In the genomic region with DNA sequence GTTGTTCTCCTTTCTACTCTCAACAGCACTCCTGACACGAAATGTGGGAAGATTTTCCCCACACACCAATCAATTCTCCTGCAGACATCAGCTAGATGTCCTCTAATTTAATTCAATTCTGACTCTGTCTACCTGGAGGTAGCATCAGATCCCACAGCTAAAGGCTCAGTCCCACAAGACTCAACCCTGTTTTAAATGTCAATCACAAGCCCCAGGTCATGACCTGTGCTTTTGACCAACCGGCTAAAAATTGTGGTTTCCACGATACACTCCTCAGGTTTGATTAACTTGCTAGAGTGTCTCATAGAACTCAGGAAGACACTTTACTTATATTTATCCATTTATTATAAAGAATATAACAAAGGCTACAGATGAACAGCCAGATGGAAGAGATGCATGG, we compare ENCODE assay signal across 36 cellular contexts. TPM values are rescaled to one million over a fixed set of nuclear protein-coding genes. Genes with fewer than 3 reads are reported as not detected.
A peak's percentile ranks its signal among the peaks of the same experiment; 100 is the strongest.
DNase-seq lines count a peak whose midpoint lies in the region; ATAC-seq lines count a peak whose summit lies in the region.
"Had no signal": no experiment of that assay in that cellular context is flagged by ENCODE, and none has a peak within 500 bp of the region (broad histone marks: within the 10 kb centered on the region; RNA-seq: fewer than 3 reads in every experiment).

No MANE protein-coding gene starts in this region.

- H3K36me3 Mint-ChIP-seq in activated CD4-positive, alpha-beta T cell treated with anti-CD3 and anti-CD28 coated beads for 36 hours (ENCODE audit: low read depth), result peaks cover 1% of the 10 kb centered on the region
- H3K36me3 Mint-ChIP-seq in activated CD8-positive, alpha-beta T cell treated with anti-CD3 and anti-CD28 coated beads, Interleukin-2, amount 10 ng/mL, durations not matched to agents 7 days and 5 days (ENCODE audit: low read depth), result peaks cover 5% of the 10 kb centered on the region
- peaks cover 10% of the 10 kb centered on the region for H3K36me3 Mint-ChIP-seq in natural killer cell treated with Interleukin-12 subunit alpha and Interleukin-12 subunit beta and Interleukin-15 and Interleukin-18, amount 100 ng/mL, for 72 hours
- H3K36me3 Mint-ChIP-seq: naive thymus-derived CD8-positive, alpha-beta T cell; stimulated activated naive B cell treated with anti-CD40 and anti-IgM and Interleukin-4, amounts not matched to agents 10 μg/mL and 1 μg/mL and 100 μg/mL, for 72 hours had no signal

- H3K36me3 ChIP-seq in GM23248 (ENCODE audit: low read depth), result no peaks in the 10 kb centered on the region
- H3K36me3 ChIP-seq: gastroesophageal sphincter, Peyer's patch had no signal

- POLR2A ChIA-PET in activated CD4-positive, alpha-beta T cell treated with anti-CD3 and anti-CD28 coated beads for 36 hours (lab: Charles Lee), result no interaction called here
- POLR2A ChIA-PET in activated CD8-positive, alpha-beta T cell treated with anti-CD3 and anti-CD28 coated beads, Interleukin-2, amount 10 ng/mL, durations not matched to agents 7 days and 5 days (lab: Charles Lee), result no interaction called here

- in situ Hi-C loops in GM23248 (cut with MboI), result no loop called here

- peaks cover 21% of the 10 kb centered on the region for H3K4me1 Mint-ChIP-seq in activated CD4-positive, alpha-beta T cell treated with anti-CD3 and anti-CD28 coated beads for 36 hours
- peaks cover 14% of the 10 kb centered on the region for H3K4me1 Mint-ChIP-seq in activated CD8-positive, alpha-beta T cell treated with anti-CD3 and anti-CD28 coated beads, Interleukin-2, amount 10 ng/mL, durations not matched to agents 7 days and 5 days (ENCODE audit: low read depth)
- peaks cover 27 to 29% of the 10 kb centered on the region in 2 donors for H3K4me1 Mint-ChIP-seq in natural killer cell treated with Interleukin-12 subunit alpha and Interleukin-12 subunit beta and Interleukin-15 and Interleukin-18, amount 100 ng/mL, for 72 hours (ENCODE audit: low read depth in 2 of 2)

- peak overlapping the region; percentile 68 for H3K27ac Mint-ChIP-seq in activated CD4-positive, alpha-beta T cell treated with anti-CD3 and anti-CD28 coated beads for 36 hours
- peak overlapping the region; percentile 75 for H3K27ac Mint-ChIP-seq in activated CD8-positive, alpha-beta T cell treated with anti-CD3 and anti-CD28 coated beads, Interleukin-2, amount 10 ng/mL, durations not matched to agents 7 days and 5 days
- no peak overlapping the region for H3K27ac Mint-ChIP-seq in natural killer cell treated with Interleukin-12 subunit alpha and Interleukin-12 subunit beta and Interleukin-15 and Interleukin-18, amount 100 ng/mL, for 72 hours
- H3K27ac Mint-ChIP-seq: stimulated activated naive B cell treated with anti-CD40 and anti-IgM and Interleukin-4, amounts not matched to agents 10 μg/mL and 1 μg/mL and 100 μg/mL, for 72 hours had no signal

- peaks cover 10% of the 10 kb centered on the region; the same call in 1 of the 2 replicates for H3K27me3 ChIP-seq in GM23248 (replicated peaks; ENCODE audit: insufficient read depth)
- H3K27me3 ChIP-seq: gastroesophageal sphincter, Peyer's patch had no signal

- WGBS in GM23248 (ENCODE audit: low coverage in 1 of 2, low lambda C conversion rate in 2 of 2, missing lambda C conversion rate in 2 of 2), 2 experiments, result 25 to 28% methylated on average over 3 of the region's 3 CpGs

- DNase-seq in activated CD4-positive, alpha-beta T cell treated with anti-CD3 and anti-CD28 coated beads for 36 hours, result no peak
- no peak for DNase-seq in activated CD4-positive, alpha-beta T cell treated with anti-CD3 and anti-CD28 coated beads for 48 hours
- DNase-seq in activated CD8-positive, alpha-beta T cell treated with anti-CD3 and anti-CD28 coated beads, Interleukin-2, amount 10 ng/mL, durations not matched to agents 7 days and 5 days, result peak; percentile 32
- no peak for DNase-seq in natural killer cell treated with Interleukin-12 subunit alpha and Interleukin-12 subunit beta and Interleukin-15 and Interleukin-18, amount 100 ng/mL, for 72 hours (ENCODE audit: low spot score)
- DNase-seq in head of caudate nucleus (no peak), GM23248 (no peak)
- DNase-seq: 8988T; activated CD8-positive, alpha-beta memory T cell treated with anti-CD3 and anti-CD28 coated beads, Interleukin-2, amount 50 U/mL, for 4 hours; aorta; C1 segment of cervical spinal cord; DMS79 treated with DMSO at 0.1 percent for 48 hours; GDM1; HCEC 1CT; hippocampal formation; left cardiac atrium; NCI-H1048; NCI-H1694; NCI-H446 treated with DMSO at 0.1 percent for 48 hours; NCI-H774; Peyer's patch; SHP77 treated with DMSO at 0.1 percent for 48 hours; stimulated activated naive B cell treated with anti-CD40 and anti-IgM and Interleukin-4, amounts not matched to agents 10 μg/mL and 1 μg/mL and 100 μg/mL, for 72 hours; T-helper 9 cell had no signal

- H2AFZ ChIP-seq in GM23248, result no peak overlapping the region

- ATAC-seq in activated CD4-positive, alpha-beta T cell treated with anti-CD3 and anti-CD28 coated beads for 36 hours, result no peak
- peak; percentile 49 for ATAC-seq in GM18909 (IDR thresholded peaks at IDR 0.05; ENCODE audit: poor library complexity, unreplicated experiment)
- ATAC-seq in activated CD8-positive, alpha-beta T cell treated with anti-CD3 and anti-CD28 coated beads, Interleukin-2, amount 10 ng/mL, durations not matched to agents 7 days and 5 days, result peak; percentile 17
- no peak for ATAC-seq in natural killer cell treated with Interleukin-12 subunit alpha and Interleukin-12 subunit beta and Interleukin-15 and Interleukin-18, amount 100 ng/mL, for 72 hours
- ATAC-seq in GM18873 (IDR thresholded peaks at IDR 0.05; ENCODE audit: low FRiP score, unreplicated experiment), result no peak
- ATAC-seq: gastroesophageal sphincter had no signal

- intact Hi-C loops in activated CD4-positive, alpha-beta T cell treated with anti-CD3 and anti-CD28 coated beads for 36 hours (cut with DNase I, micrococcal nuclease), result loop anchor here (1.0 to 5.0 kb wide), 5 partner anchors 19 to 81 kb away; no protein-coding TSS in a partner anchor
- intact Hi-C loops in head of caudate nucleus (cut with DNase I), result no loop called here

- no peak overlapping the region for H3K4me2 ChIP-seq in GM23248 (ENCODE audit: unreplicated experiment)

- H3K9me3 ChIP-seq in GM23248 (ENCODE audit: low read depth), result no peaks in the 10 kb centered on the region
- H3K9me3 ChIP-seq: gastroesophageal sphincter, Peyer's patch had no signal

- no peaks in the 10 kb centered on the region for H3K79me2 ChIP-seq in GM23248 (ENCODE audit: insufficient read depth)

- H3K4me1 ChIP-seq in GM23248 (ENCODE audit: insufficient read depth), result no peaks in the 10 kb centered on the region
- H3K4me1 ChIP-seq: gastroesophageal sphincter had no signal

- no peaks in the 10 kb centered on the region for H3F3A ChIP-seq in GM23248 (ENCODE audit: insufficient read depth)

- H3K9me2 ChIP-seq in GM23248 (ENCODE audit: insufficient read depth), result no peaks in the 10 kb centered on the region

- H3K27ac ChIP-seq in GM23248, result no peak overlapping the region
- H3K27ac ChIP-seq: gastroesophageal sphincter, Peyer's patch had no signal

- no peak overlapping the region for H3K4me3 ChIP-seq in GM23248
- H3K4me3 ChIP-seq: gastroesophageal sphincter, lung, Peyer's patch had no signal

- H3K27me3 Mint-ChIP-seq in activated CD4-positive, alpha-beta T cell treated with anti-CD3 and anti-CD28 coated beads for 36 hours, result no peaks in the 10 kb centered on the region
- no peaks in the 10 kb centered on the region for H3K27me3 Mint-ChIP-seq in activated CD8-positive, alpha-beta T cell treated with anti-CD3 and anti-CD28 coated beads, Interleukin-2, amount 10 ng/mL, durations not matched to agents 7 days and 5 days (ENCODE audit: low read depth)
- no peaks in the 10 kb centered on the region for H3K27me3 Mint-ChIP-seq in natural killer cell treated with Interleukin-12 subunit alpha and Interleukin-12 subunit beta and Interleukin-15 and Interleukin-18, amount 100 ng/mL, for 72 hours

- H3K4me3 Mint-ChIP-seq in activated CD4-positive, alpha-beta T cell treated with anti-CD3 and anti-CD28 coated beads for 36 hours, result no peak overlapping the region
- H3K4me3 Mint-ChIP-seq in activated CD8-positive, alpha-beta T cell treated with anti-CD3 and anti-CD28 coated beads, Interleukin-2, amount 10 ng/mL, durations not matched to agents 7 days and 5 days, result no peak overlapping the region
- H3K4me3 Mint-ChIP-seq in natural killer cell treated with Interleukin-12 subunit alpha and Interleukin-12 subunit beta and Interleukin-15 and Interleukin-18, amount 100 ng/mL, for 72 hours, result peak overlapping the region; percentile 75
- H3K4me3 Mint-ChIP-seq: stimulated activated naive B cell treated with anti-CD40 and anti-IgM and Interleukin-4, amounts not matched to agents 10 μg/mL and 1 μg/mL and 100 μg/mL, for 72 hours had no signal

- H3K9ac ChIP-seq in GM23248, result no peak overlapping the region

- H4K20me1 ChIP-seq in GM23248 (ENCODE audit: insufficient read depth), result no peaks in the 10 kb centered on the region

- CTCF ChIA-PET in activated CD4-positive, alpha-beta T cell treated with anti-CD3 and anti-CD28 coated beads for 36 hours (lab: Charles Lee), result no interaction called here
- CTCF ChIA-PET in activated CD8-positive, alpha-beta T cell treated with anti-CD3 and anti-CD28 coated beads, Interleukin-2, amount 10 ng/mL, durations not matched to agents 7 days and 5 days (lab: Charles Lee), result interaction anchor here (1.1 to 4.9 kb wide), 2 partner anchors 16 to 19 kb away, joined by 3 to 57 read pairs; no protein-coding TSS in a partner anchor

- no peaks in the 10 kb centered on the region for H3K9me3 Mint-ChIP-seq in activated CD4-positive, alpha-beta T cell treated with anti-CD3 and anti-CD28 coated beads for 36 hours (ENCODE audit: low read depth)
- H3K9me3 Mint-ChIP-seq in activated CD8-positive, alpha-beta T cell treated with anti-CD3 and anti-CD28 coated beads, Interleukin-2, amount 10 ng/mL, durations not matched to agents 7 days and 5 days (ENCODE audit: insufficient read depth), result no peaks in the 10 kb centered on the region
- H3K9me3 Mint-ChIP-seq in natural killer cell treated with Interleukin-12 subunit alpha and Interleukin-12 subunit beta and Interleukin-15 and Interleukin-18, amount 100 ng/mL, for 72 hours, result peaks cover 5% of the 10 kb centered on the region
- H3K9me3 Mint-ChIP-seq: naive thymus-derived CD8-positive, alpha-beta T cell; stimulated activated naive B cell treated with anti-CD40 and anti-IgM and Interleukin-4, amounts not matched to agents 10 μg/mL and 1 μg/mL and 100 μg/mL, for 72 hours had no signal

RNA-seq across cellular contexts. Expression of gene IL23R, which starts 27.4 kb away (rescaled TPM):
- 1 to 10 TPM; 7.1 to 9.3 TPM for total RNA-seq in activated CD4-positive, alpha-beta T cell treated with anti-CD3 and anti-CD28 coated beads for 36 hours
- total RNA-seq in activated CD8-positive, alpha-beta T cell treated with anti-CD3 and anti-CD28 coated beads, Interleukin-2, amount 10 ng/mL, durations not matched to agents 7 days and 5 days, result under 1 TPM; 0.45 to 0.47 TPM
- 1 to 10 TPM; 7.4 to 8.3 TPM for total RNA-seq in natural killer cell treated with Interleukin-12 subunit alpha and Interleukin-12 subunit beta and Interleukin-15 and Interleukin-18, amount 100 ng/mL, for 72 hours
- total RNA-seq in GM23248 (2014; rRNA removed; shearing (Covaris generic)), result not detected in 2 replicates
- polyA plus RNA-seq in GM23248 (2016; fragmentation: Nextera tagmentation; extraction: Ambion mirVana), result not detected in 2 replicates
- total RNA-seq: bronchial epithelial cell; fibroblast of lung; gastroesophageal sphincter; HT-29; left cardiac atrium; naive thymus-derived CD8-positive, alpha-beta T cell; osteoblast; renal cortical epithelial cell; skeletal muscle tissue; temporal lobe had no signal
- polyA plus RNA-seq: aorta; fibroblast of lung; naive thymus-derived CD8-positive, alpha-beta T cell; urinary bladder had no signal

RNA-seq across cellular contexts. Expression of gene C1orf141, which starts 58.9 kb away (rescaled TPM):
- total RNA-seq in activated CD4-positive, alpha-beta T cell treated with anti-CD3 and anti-CD28 coated beads for 36 hours, result under 1 TPM in 1 of 2 experiments, not detected in 1; 0.11 TPM
- total RNA-seq in activated CD8-positive, alpha-beta T cell treated with anti-CD3 and anti-CD28 coated beads, Interleukin-2, amount 10 ng/mL, durations not matched to agents 7 days and 5 days, result not detected
- total RNA-seq in natural killer cell treated with Interleukin-12 subunit alpha and Interleukin-12 subunit beta and Interleukin-15 and Interleukin-18, amount 100 ng/mL, for 72 hours, result under 1 TPM in 1 of 2 donors, not detected in 1; 0.07 TPM
- not detected in 2 replicates for total RNA-seq in GM23248 (2014; rRNA removed; shearing (Covaris generic))
- polyA plus RNA-seq in GM23248 (2016; fragmentation: Nextera tagmentation; extraction: Ambion mirVana), result not detected in 2 replicates
- total RNA-seq: aorta; bronchial epithelial cell; fibroblast of lung; gastroesophageal sphincter; HT-29; left cardiac atrium; naive thymus-derived CD8-positive, alpha-beta T cell; osteoblast; Peyer's patch; renal cortical epithelial cell; skeletal muscle tissue; urinary bladder had no signal
- polyA plus RNA-seq: fibroblast of lung; naive thymus-derived CD8-positive, alpha-beta T cell; urinary bladder had no signal

Comparison
In these comparisons a context has a peak if more than half of its experiments do, and no peak if none do; other contexts are left out.
1. ATAC-seq: peak in GM18909 (single experiment) and activated CD8-positive, alpha-beta T cell treated with anti-CD3 and anti-CD28 coated beads, Interleukin-2, amount 10 ng/mL, durations not matched to agents 7 days and 5 days (single experiment); none in activated CD4-positive, alpha-beta T cell treated with anti-CD3 and anti-CD28 coated beads for 36 hours (single experiment), natural killer cell treated with Interleukin-12 subunit alpha and Interleukin-12 subunit beta and Interleukin-15 and Interleukin-18, amount 100 ng/mL, for 72 hours (0 of 2) and GM18873 (single experiment).
2. H3K27ac Mint-ChIP-seq: peak in activated CD4-positive, alpha-beta T cell treated with anti-CD3 and anti-CD28 coated beads for 36 hours (single experiment) and activated CD8-positive, alpha-beta T cell treated with anti-CD3 and anti-CD28 coated beads, Interleukin-2, amount 10 ng/mL, durations not matched to agents 7 days and 5 days (single experiment); none in natural killer cell treated with Interleukin-12 subunit alpha and Interleukin-12 subunit beta and Interleukin-15 and Interleukin-18, amount 100 ng/mL, for 72 hours (0 of 2).